ENCODE assay signal across 8 cellular contexts in genomic region chr7:21427861-21428641, GRCh38. TPM values are rescaled to one million over a fixed set of nuclear protein-coding genes. Genes with fewer than 3 reads are reported as not detected.
DNase-seq lines count a peak whose midpoint lies in the region; ATAC-seq, FAIRE-seq and TF ChIP-seq lines count a peak whose summit lies in the region.

TSS of gene SP4 (plus strand) at chr7:21428083. CDS start at chr7:21428252, 169 bp downstream.

- no peaks in the 10 kb centered on the region for H3K36me3 ChIP-seq in kidney (ENCODE audit: control insufficient read depth in 1 of 2, insufficient read depth in 2 of 2, low read length in 2 of 2)

- H3K9me3 ChIP-seq in kidney (ENCODE audit: control insufficient read depth in 1 of 2, low read length in 2 of 2): no peaks in the 10 kb centered on the region

- peaks cover 0 to 10% of the 10 kb centered on the region in 2 donors for H3K4me1 ChIP-seq in kidney (ENCODE audit: control insufficient read depth in 1 of 2, insufficient read depth in 1 of 2, low read depth in 1 of 2, low read length in 2 of 2)

- peak within 1 kb of the TSS; percentile 96 to 99 for H3K27ac ChIP-seq in kidney (ENCODE audit: low read depth in 2 of 2, low read length in 2 of 2)

- TF ChIP-seq CTCF in kidney (IDR thresholded peaks at IDR 0.05; ENCODE audit: borderline replicate concordance, extremely low read depth, insufficient read depth): no peak

- FAIRE-seq in kidney (lab: Jason Lieb, UNC): no peak

- DNase-seq in Ammon's horn (ENCODE audit: low spot score): peak; percentile 97
- peak; percentile 85 for DNase-seq in GM19238 (ENCODE audit: insufficient read length, low spot score)
- peak; percentile 95 for DNase-seq in NCI-H510A (lab: John Stamatoyannopoulos, UW)
- peak; percentile 94 for DNase-seq in activated CD4-positive, alpha-beta T cell treated with anti-CD3 and anti-CD28 coated beads for 1 hour
- peak; percentile 67 to 74 for DNase-seq in cerebellar nuclear complex (lab: John Stamatoyannopoulos, UW)
- DNase-seq in kidney: peak; percentile 98
- DNase-seq in stimulated activated CD4-positive, alpha-beta T cell treated with anti-CD3 and anti-CD28 coated beads, Interleukin-15, amount 100 ng/mL, for 1 hour (ENCODE audit: low read depth in 1 of 2, low spot score in 1 of 2): peak; percentile 95 to 96

- ATAC-seq in HG03439 (IDR thresholded peaks at IDR 0.05; ENCODE audit: unreplicated experiment): peak; percentile 71

- peak within 1 kb of the TSS; percentile 82 to 92 for H3K9ac ChIP-seq in kidney (ENCODE audit: low read length in 2 of 2)

- intact Hi-C loops in kidney (cut with DNase I): no loop called here

- H3K4me3 ChIP-seq in kidney (ENCODE audit: low read length in 2 of 2): peak within 1 kb of the TSS; percentile 85 to 95

RNA-seq across cellular contexts. Expression of gene SP4, which starts in this region (rescaled TPM):
- total RNA-seq in kidney: 11.2 TPM
- 1.2 TPM for polyA plus RNA-seq in kidney (ENCODE audit: insufficient read depth, low read depth, low replicate concordance)

Comparison
In these comparisons a context has a peak if more than half of its experiments do, and no peak if none do; other contexts are left out.
1. Peak in every context shown above with its lines: DNase-seq, ATAC-seq, H3K4me3 ChIP-seq and H3K27ac ChIP-seq.